ENCODE assay signal across 2 cellular contexts in the genomic region with DNA sequence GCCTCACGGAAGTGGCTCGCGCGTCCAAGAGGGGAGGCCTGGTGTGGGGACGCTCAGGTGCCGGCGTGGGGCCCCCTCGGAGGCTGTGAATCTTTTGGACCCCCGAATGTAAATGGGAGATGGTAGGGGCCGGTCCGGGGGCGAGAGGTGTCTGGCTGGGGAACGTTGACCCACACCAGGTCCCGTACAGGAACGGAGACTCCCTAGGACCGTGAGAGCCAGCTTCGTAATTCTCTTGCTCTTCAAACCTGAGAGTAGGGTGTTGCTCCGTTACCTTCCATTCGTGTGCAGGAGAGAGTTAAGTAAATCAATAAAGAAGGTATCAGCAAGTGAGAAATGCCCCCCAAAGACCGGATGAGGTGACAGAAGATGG.
A peak's percentile ranks its signal among the peaks of the same experiment; 100 is the strongest.
TF ChIP-seq lines count a peak whose summit lies in the region.

No MANE protein-coding gene starts in this region.

TF ChIP-seq in K562, 482 proteins besides CTCF, POLR2A, EP300 and RAD21 (continues in another document):
- TF ChIP-seq HMG20A (CRISPR knock-in tag; conservative IDR thresholded peaks at IDR 0.05) (no peak), PURB (CRISPR knock-in tag; IDR thresholded peaks at IDR 0.05; ENCODE audit: low read depth) (no peak), TAF15 (IDR thresholded peaks at IDR 0.05; ENCODE audit: low read depth, low read length) (no peak), SRSF9 (IDR thresholded peaks at IDR 0.05; ENCODE audit: borderline replicate concordance, low read depth, low read length) (no peak), WHSC1 (IDR thresholded peaks at IDR 0.05; ENCODE audit: low read length) (no peak), ZC3H11A (IDR thresholded peaks at IDR 0.05; ENCODE audit: low read depth, low read length) (no peak), RBFOX2 (IDR thresholded peaks at IDR 0.05; ENCODE audit: low read depth, low read length) (peak; percentile 81), REST (CRISPR knock-in tag; IDR thresholded peaks at IDR 0.05; ENCODE audit: low read depth) (no peak), ELK1 (CRISPR knock-in tag; IDR thresholded peaks at IDR 0.05) (no peak), TEAD2 (tag; IDR thresholded peaks at IDR 0.05) (no peak), USF1 (CRISPR knock-in tag; IDR thresholded peaks at IDR 0.05) (no peak), ZKSCAN8 (CRISPR knock-in tag; IDR thresholded peaks at IDR 0.05) (no peak), SOX6 (IDR thresholded peaks at IDR 0.05) (no peak), ASH1L (IDR thresholded peaks at IDR 0.05; ENCODE audit: borderline replicate concordance, low read depth, partially characterized antibody) (no peak), ZFP36 (IDR thresholded peaks at IDR 0.05; ENCODE audit: low read depth, low read length, partially characterized antibody) (no peak), ZNF707 (CRISPR knock-in tag; conservative IDR thresholded peaks at IDR 0.05) (no peak), FOXA1 (IDR thresholded peaks at IDR 0.05; ENCODE audit: borderline replicate concordance) (no peak), SIN3B (IDR thresholded peaks at IDR 0.05; ENCODE audit: low read depth) (no peak), RBM15 (IDR thresholded peaks at IDR 0.05; ENCODE audit: insufficient read depth, low read length) (no peak), KHSRP (IDR thresholded peaks at IDR 0.05) (no peak), MCM2 (IDR thresholded peaks at IDR 0.05; ENCODE audit: low read depth) (no peak), JUNB (CRISPR knock-in tag; conservative IDR thresholded peaks at IDR 0.05) (no peak), SMARCA5 (IDR thresholded peaks at IDR 0.05) (no peak), SMAD1 (IDR thresholded peaks at IDR 0.05; ENCODE audit: low read depth, low read length, partially characterized antibody) (no peak), KDM4B (IDR thresholded peaks at IDR 0.05; ENCODE audit: borderline replicate concordance in 2 of 2, low read depth in 1 of 2) (no peak), TGIF2 (CRISPR knock-in tag; IDR thresholded peaks at IDR 0.05) (no peak), DPF2 (IDR thresholded peaks at IDR 0.05) (no peak), SMC3 (conservative IDR thresholded peaks at IDR 0.05; ENCODE audit: insufficient read depth, low read depth, low read length) (no peak), TAF1 (IDR thresholded peaks at IDR 0.05; ENCODE audit: control insufficient read depth, extremely low read depth, insufficient read depth, low read length, severe bottlenecking) (peak; percentile 47)
- TF ChIP-seq, protein P1, sequence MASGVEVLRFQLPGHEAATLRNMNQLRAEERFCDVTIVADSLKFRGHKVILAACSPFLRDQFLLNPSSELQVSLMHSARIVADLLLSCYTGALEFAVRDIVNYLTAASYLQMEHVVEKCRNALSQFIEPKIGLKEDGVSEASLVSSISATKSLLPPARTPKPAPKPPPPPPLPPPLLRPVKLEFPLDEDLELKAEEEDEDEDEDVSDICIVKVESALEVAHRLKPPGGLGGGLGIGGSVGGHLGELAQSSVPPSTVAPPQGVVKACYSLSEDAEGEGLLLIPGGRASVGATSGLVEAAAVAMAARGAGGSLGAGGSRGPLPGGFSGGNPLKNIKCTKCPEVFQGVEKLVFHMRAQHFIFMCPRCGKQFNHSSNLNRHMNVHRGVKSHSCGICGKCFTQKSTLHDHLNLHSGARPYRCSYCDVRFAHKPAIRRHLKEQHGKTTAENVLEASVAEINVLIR (CRISPR knock-in tag; IDR thresholded peaks at IDR 0.05): no peak

TF ChIP-seq in liver, 16 proteins besides CTCF, POLR2A, EP300 and RAD21:
- TF ChIP-seq RXRA (IDR thresholded peaks at IDR 0.05): no peak
- TF ChIP-seq, protein P2, sequence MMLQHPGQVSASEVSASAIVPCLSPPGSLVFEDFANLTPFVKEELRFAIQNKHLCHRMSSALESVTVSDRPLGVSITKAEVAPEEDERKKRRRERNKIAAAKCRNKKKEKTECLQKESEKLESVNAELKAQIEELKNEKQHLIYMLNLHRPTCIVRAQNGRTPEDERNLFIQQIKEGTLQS (IDR thresholded peaks at IDR 0.05): no peak
- TF ChIP-seq, protein P3, sequence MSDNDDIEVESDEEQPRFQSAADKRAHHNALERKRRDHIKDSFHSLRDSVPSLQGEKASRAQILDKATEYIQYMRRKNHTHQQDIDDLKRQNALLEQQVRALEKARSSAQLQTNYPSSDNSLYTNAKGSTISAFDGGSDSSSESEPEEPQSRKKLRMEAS (IDR thresholded peaks at IDR 0.05): no peak
- TF ChIP-seq EGR1 (IDR thresholded peaks at IDR 0.05; ENCODE audit: low read depth in 2 of 2): no peak
- TF ChIP-seq YY1 (IDR thresholded peaks at IDR 0.05): no peak
